14 cellular contexts compared by ENCODE assay signal in the genomic region with DNA sequence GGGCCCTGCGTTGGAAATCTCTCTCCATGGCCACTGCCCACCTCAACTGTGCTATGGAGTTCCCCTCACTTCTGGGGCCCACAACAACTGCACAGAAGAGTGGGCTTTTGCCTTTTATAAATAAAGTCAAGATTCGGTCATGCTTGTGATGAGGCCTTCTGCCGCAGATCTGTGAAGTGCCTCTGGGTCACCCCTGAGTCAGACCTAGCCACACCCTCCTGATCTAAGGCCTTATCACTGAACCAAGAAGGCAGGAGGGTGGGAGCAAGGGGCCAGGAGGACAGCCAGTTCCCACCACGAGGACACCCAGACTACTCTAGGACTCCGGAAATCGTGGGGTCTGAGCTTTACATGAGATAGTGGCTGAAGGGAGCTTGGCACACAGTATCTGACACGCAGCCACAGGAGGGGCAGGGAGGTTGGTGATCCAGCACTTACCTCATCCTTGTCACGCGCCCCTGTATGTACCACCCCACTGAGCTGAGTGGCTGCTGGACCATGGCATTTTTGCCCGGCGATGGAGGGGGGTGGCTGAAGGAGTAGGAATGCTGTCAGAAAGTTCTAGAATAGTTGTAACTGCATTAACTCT.
A peak's percentile ranks its signal among the peaks of the same experiment; 100 is the strongest.
DNase-seq lines count a peak whose midpoint lies in the region; ATAC-seq and TF ChIP-seq lines count a peak whose summit lies in the region.
"Had no signal": no experiment of that assay in that cellular context is flagged by ENCODE, and none has a peak within 500 bp of the region (broad histone marks: within the 10 kb centered on the region; RNA-seq: fewer than 3 reads in every experiment).

No MANE protein-coding gene starts in this region.

- no peak for TF ChIP-seq CTCF in RWPE2 (IDR thresholded peaks at IDR 0.05; ENCODE audit: poor library complexity, severe bottlenecking)

- DNase-seq in ACHN, result peak; percentile 82
- DNase-seq in RWPE2 (ENCODE audit: low spot score), result no peak
- DNase-seq in iris pigment epithelial cell (ENCODE audit: low read depth), result peak; percentile 37
- DNase-seq: body of pancreas; CD4-positive, alpha-beta memory T cell; NCI-H2081; stimulated activated CD4-positive, alpha-beta T cell treated with anti-CD3 and anti-CD28 coated beads, Interleukin-15, amount 100 ng/mL, for 24 hours; substantia nigra had no signal

- H3K9me3 ChIP-seq in RWPE2 (ENCODE audit: severe bottlenecking), result no peaks in the 10 kb centered on the region
- H3K9me3 ChIP-seq: body of pancreas had no signal

- no peaks in the 10 kb centered on the region for H3K27me3 ChIP-seq in RWPE2 (ENCODE audit: insufficient read depth, poor library complexity, severe bottlenecking)
- H3K27me3 ChIP-seq: body of pancreas had no signal

- H3K4me3 ChIP-seq in RWPE2 (ENCODE audit: severe bottlenecking), result no peak overlapping the region
- H3K4me3 ChIP-seq: body of pancreas had no signal

- H3K4me1 ChIP-seq in RWPE2 (ENCODE audit: insufficient read depth, poor library complexity, severe bottlenecking), result peaks cover 31% of the 10 kb centered on the region

- in situ Hi-C loops in ACHN (cut with HindIII; ENCODE audit: low pct_ligation_motif_present, low pct_unique_long_range_greater_than_20kb, low sequenced_read_pairs), result no loop called here

- peak overlapping the region; percentile 59 for H3K27ac ChIP-seq in RWPE2 (ENCODE audit: poor library complexity, severe bottlenecking)
- H3K27ac ChIP-seq: body of pancreas, HL-60 had no signal

- ATAC-seq in GM18909 (IDR thresholded peaks at IDR 0.05; ENCODE audit: poor library complexity, unreplicated experiment), result peak; percentile 35
- peak; percentile 44; the same call in 2 of the 3 replicates for ATAC-seq in RWPE2 (ENCODE audit: low read depth)
- no peak for ATAC-seq in HG02973 (IDR thresholded peaks at IDR 0.05; ENCODE audit: unreplicated experiment)
- no peak for ATAC-seq in GM21737 (IDR thresholded peaks at IDR 0.05; ENCODE audit: unreplicated experiment)
- no peak for ATAC-seq in GM18517 (IDR thresholded peaks at IDR 0.05; ENCODE audit: unreplicated experiment)
- ATAC-seq in HG03520 (IDR thresholded peaks at IDR 0.05; ENCODE audit: unreplicated experiment), result no peak
- ATAC-seq: body of pancreas had no signal

- no peaks in the 10 kb centered on the region for H3K36me3 ChIP-seq in RWPE2 (ENCODE audit: low read depth)

Comparison
In these comparisons a context has a peak if more than half of its experiments do, and no peak if none do; other contexts are left out.
1. ATAC-seq: peak in GM18909 (single experiment) and RWPE2 (single experiment); none in HG02973 (single experiment), GM21737 (single experiment), GM18517 (single experiment) and HG03520 (single experiment).